In genomic region chr5:90494043-90494442, GRCh38 we compare ENCODE assay signal across 6 cellular contexts.
"Had no signal": no experiment of that assay in that cellular context is flagged by ENCODE, and none has a peak within 500 bp of the region (broad histone marks: within the 10 kb centered on the region; RNA-seq: fewer than 3 reads in every experiment).

No MANE protein-coding gene starts in this region.

- H3K4me3 ChIP-seq: GM12878 had no signal

- ATAC-seq: GM12878 had no signal

- FAIRE-seq: G401.6, GM12892, GM18507 had no signal

- DNase-seq: GDM1, GF-D8 had no signal
